9 cellular contexts compared by ENCODE assay signal in genomic region chr22:18056161-18056666, GRCh38. TPM values are rescaled to one million over a fixed set of nuclear protein-coding genes. Genes with fewer than 3 reads are reported as not detected.
DNase-seq lines count a peak whose midpoint lies in the region; ATAC-seq and TF ChIP-seq lines count a peak whose summit lies in the region.
"Had no signal": no experiment of that assay in that cellular context is flagged by ENCODE, and none has a peak within 500 bp of the region (broad histone marks: within the 10 kb centered on the region; RNA-seq: fewer than 3 reads in every experiment).

No MANE protein-coding gene starts in this region.

- no peak overlapping the region for H2AFZ ChIP-seq in H9 (ENCODE audit: low read length)

- no peak overlapping the region for H3K23ac ChIP-seq in H9 (ENCODE audit: insufficient read length, low read depth, low read length)

- H3K14ac ChIP-seq in H9 (ENCODE audit: insufficient read depth, low read length), result no peak overlapping the region

- no peak overlapping the region for H4K91ac ChIP-seq in H9 (ENCODE audit: insufficient read length, low read depth, low read length)

- H2BK20ac ChIP-seq in H9 (ENCODE audit: low read depth, low read length, poor library complexity, severe bottlenecking), result no peak overlapping the region

- no peaks in the 10 kb centered on the region for H3K36me3 ChIP-seq in SJCRH30

- WGBS in H9 (ENCODE audit: extremely low coverage, insufficient read length, low lambda C conversion rate), result no CpG with 5 or more reads among the region's 4 CpGs

- H3K4me3 Mint-ChIP-seq in H9, result no peak overlapping the region
- no peak overlapping the region for H3K4me3 Mint-ChIP-seq in stimulated activated naive CD8-positive, alpha-beta T cell treated with anti-CD3 and anti-CD28 coated beads, Interleukin-15, amount 100 ng/mL, for 72 hours

- H3K27me3 Mint-ChIP-seq in H9 (ENCODE audit: low read depth), result peaks cover 20% of the 10 kb centered on the region
- H3K27me3 Mint-ChIP-seq in stimulated activated naive CD8-positive, alpha-beta T cell treated with anti-CD3 and anti-CD28 coated beads, Interleukin-15, amount 100 ng/mL, for 72 hours, result no peaks in the 10 kb centered on the region

- H3K4ac ChIP-seq in H9 (ENCODE audit: low read depth, low read length), result no peak overlapping the region

- intact Hi-C loops in sciatic nerve (cut with DNase I), result no loop called here

- no peak overlapping the region for H4K5ac ChIP-seq in H9 (ENCODE audit: insufficient read length, low read depth, low read length)

- H3K27me3 ChIP-seq in SJCRH30 (no peaks in the 10 kb centered on the region), H9 (ENCODE audit: insufficient read depth, low read length) (no peaks in the 10 kb centered on the region)

- H3K27ac ChIP-seq in SJCRH30, result 0 out of 2 replicates have a peak overlapping the region, but pooled peaks have one; percentile 5
- H3K27ac ChIP-seq in H9 (ENCODE audit: insufficient read length, low read depth, low read length), result no peak overlapping the region

- DNase-seq in NCI-H1694 treated with DMSO at 0.1 percent for 48 hours (lab: John Stamatoyannopoulos, UW) (peak; percentile 22), NCI-H1694 (lab: John Stamatoyannopoulos, UW) (no peak), SJCRH30 (no peak), foreskin fibroblast (peak; percentile 84 to 90), sciatic nerve (ENCODE audit: low spot score) (no peak), H9 (no peak), DMS79 treated with DMSO at 0.1 percent for 48 hours (lab: John Stamatoyannopoulos, UW) (no peak)
- DNase-seq in stimulated activated naive CD8-positive, alpha-beta T cell treated with anti-CD3 and anti-CD28 coated beads, Interleukin-15, amount 100 ng/mL, for 72 hours, result no peak
- DNase-seq: DND-41 had no signal

- H3K9ac ChIP-seq in H9 (ENCODE audit: extremely low read depth, insufficient read length, low read length), result no peak overlapping the region

- no peak overlapping the region for H3K18ac ChIP-seq in H9 (ENCODE audit: insufficient read length, low read depth, low read length)

- no peak overlapping the region for H3K27ac Mint-ChIP-seq in H9
- peak overlapping the region in 1 of 2 donors; percentile 35 for H3K27ac Mint-ChIP-seq in stimulated activated naive CD8-positive, alpha-beta T cell treated with anti-CD3 and anti-CD28 coated beads, Interleukin-15, amount 100 ng/mL, for 72 hours

- peaks cover 5 to 6% of the 10 kb centered on the region in 2 experiments; a peak in 3 of 5 replicates for H3K9me3 Mint-ChIP-seq in H9
- no peaks in the 10 kb centered on the region for H3K9me3 Mint-ChIP-seq in stimulated activated naive CD8-positive, alpha-beta T cell treated with anti-CD3 and anti-CD28 coated beads, Interleukin-15, amount 100 ng/mL, for 72 hours

- H3K23me2 ChIP-seq in H9 (ENCODE audit: insufficient read length, low read depth, low read length, poor library complexity, severe bottlenecking), result no peaks in the 10 kb centered on the region

- H3K56ac ChIP-seq in H9 (ENCODE audit: insufficient read length, low read depth, low read length), result no peak overlapping the region

- no peak overlapping the region for H4K8ac ChIP-seq in H9 (replicated peaks; ENCODE audit: insufficient read length, low read depth, low read length)

- no peaks in the 10 kb centered on the region for H3K79me2 ChIP-seq in H9 (ENCODE audit: insufficient read depth, low read length)

- peaks cover 14 to 15% of the 10 kb centered on the region in 2 experiments for H3K4me1 Mint-ChIP-seq in H9
- no peaks in the 10 kb centered on the region for H3K4me1 Mint-ChIP-seq in stimulated activated naive CD8-positive, alpha-beta T cell treated with anti-CD3 and anti-CD28 coated beads, Interleukin-15, amount 100 ng/mL, for 72 hours

- peak; percentile 74 for ATAC-seq in sciatic nerve
- ATAC-seq in stimulated activated naive CD8-positive, alpha-beta T cell treated with anti-CD3 and anti-CD28 coated beads, Interleukin-15, amount 100 ng/mL, for 72 hours, result no peak

- H2AK5ac ChIP-seq in H9 (ENCODE audit: insufficient read length, low read length), result no peak overlapping the region

- TF ChIP-seq CTCF in foreskin fibroblast (IDR thresholded peaks at IDR 0.05; ENCODE audit: low read depth, low read length) (no peak), H9 (conservative IDR thresholded peaks at IDR 0.05) (no peak)

- peaks cover 0 to 5% (median 3%) of the 10 kb centered on the region in 3 experiments; a peak in 5 of 7 replicates for H3K36me3 Mint-ChIP-seq in H9 (ENCODE audit: insufficient read depth in 1 of 3, low read depth in 3 of 3)

- no peak overlapping the region for H3K4me2 ChIP-seq in H9 (ENCODE audit: insufficient read depth, insufficient read length, low read length)

- H3K4me1 ChIP-seq in SJCRH30, result peaks cover 17% of the 10 kb centered on the region
- no peaks in the 10 kb centered on the region for H3K4me1 ChIP-seq in H9 (ENCODE audit: insufficient read depth, low read length)

- peaks cover 3% of the 10 kb centered on the region for H4K20me1 ChIP-seq in H9 (ENCODE audit: control insufficient read depth, insufficient read depth, insufficient read length)

- H3K79me1 ChIP-seq in H9 (ENCODE audit: insufficient read depth, low read depth, low read length, poor library complexity, severe bottlenecking), result no peaks in the 10 kb centered on the region

- no peak overlapping the region for H2BK120ac ChIP-seq in H9 (ENCODE audit: low read depth, low read length, poor library complexity, severe bottlenecking)

- H3K4me3 ChIP-seq in SJCRH30 (no peak overlapping the region), foreskin fibroblast (ENCODE audit: low read depth in 1 of 2, low read length in 2 of 2) (no peak overlapping the region)

- H2BK12ac ChIP-seq in H9 (ENCODE audit: insufficient read length, low read depth, low read length), result no peak overlapping the region

- H2BK5ac ChIP-seq in H9 (ENCODE audit: insufficient read length, low read length), result no peak overlapping the region

- H3T11ph ChIP-seq in H9 (ENCODE audit: low read length), result no peak overlapping the region

- H3K9me3 ChIP-seq in SJCRH30 (replicated peaks), result no peaks in the 10 kb centered on the region
- no peaks in the 10 kb centered on the region for H3K9me3 ChIP-seq in H9 (ENCODE audit: control insufficient read depth, low read depth, low read length)

- H2BK15ac ChIP-seq in H9 (ENCODE audit: low read depth, low read length), result no peak overlapping the region

RNA-seq across cellular contexts. Expression of gene PEX26, which starts 21.6 kb away (rescaled TPM):
- 14.4 and 16.4 TPM in 2 replicates for total RNA-seq in SJCRH30 (2014; rRNA removed; shearing (Covaris generic))
- 25.9 TPM for total RNA-seq in sciatic nerve
- total RNA-seq in H9 (2021), result 35.4 and 37.0 TPM in 2 replicates

RNA-seq across cellular contexts. Expression of gene MICAL3, which starts 31.9 kb away (rescaled TPM):
- total RNA-seq in SJCRH30 (2014; rRNA removed; shearing (Covaris generic)), result 21.9 and 26.1 TPM in 2 replicates
- total RNA-seq in sciatic nerve, result 131 TPM
- total RNA-seq in H9 (2021), result 41.6 and 50.2 TPM in 2 replicates

RNA-seq across cellular contexts. Expression of gene TUBA8, which starts 54.4 kb away (rescaled TPM):
- total RNA-seq in SJCRH30 (2014; rRNA removed; shearing (Covaris generic)), result 0.89 TPM in 1 of 2 replicates, not detected in the other
- 3.7 TPM for total RNA-seq in sciatic nerve
- 1.6 and 2.0 TPM in 2 replicates for total RNA-seq in H9 (2021)

Comparison
In these comparisons a context has a peak if more than half of its experiments do, and no peak if none do; other contexts are left out.
1. DNase-seq: peak in NCI-H1694 treated with DMSO at 0.1 percent for 48 hours (single experiment) and foreskin fibroblast (2 of 2); none in NCI-H1694 (single experiment), SJCRH30 (0 of 2), sciatic nerve (single experiment), H9 (single experiment), DMS79 treated with DMSO at 0.1 percent for 48 hours (single experiment) and stimulated activated naive CD8-positive, alpha-beta T cell treated with anti-CD3 and anti-CD28 coated beads, Interleukin-15, amount 100 ng/mL, for 72 hours (0 of 2).